8 cellular contexts compared by ENCODE assay signal in the genomic region with DNA sequence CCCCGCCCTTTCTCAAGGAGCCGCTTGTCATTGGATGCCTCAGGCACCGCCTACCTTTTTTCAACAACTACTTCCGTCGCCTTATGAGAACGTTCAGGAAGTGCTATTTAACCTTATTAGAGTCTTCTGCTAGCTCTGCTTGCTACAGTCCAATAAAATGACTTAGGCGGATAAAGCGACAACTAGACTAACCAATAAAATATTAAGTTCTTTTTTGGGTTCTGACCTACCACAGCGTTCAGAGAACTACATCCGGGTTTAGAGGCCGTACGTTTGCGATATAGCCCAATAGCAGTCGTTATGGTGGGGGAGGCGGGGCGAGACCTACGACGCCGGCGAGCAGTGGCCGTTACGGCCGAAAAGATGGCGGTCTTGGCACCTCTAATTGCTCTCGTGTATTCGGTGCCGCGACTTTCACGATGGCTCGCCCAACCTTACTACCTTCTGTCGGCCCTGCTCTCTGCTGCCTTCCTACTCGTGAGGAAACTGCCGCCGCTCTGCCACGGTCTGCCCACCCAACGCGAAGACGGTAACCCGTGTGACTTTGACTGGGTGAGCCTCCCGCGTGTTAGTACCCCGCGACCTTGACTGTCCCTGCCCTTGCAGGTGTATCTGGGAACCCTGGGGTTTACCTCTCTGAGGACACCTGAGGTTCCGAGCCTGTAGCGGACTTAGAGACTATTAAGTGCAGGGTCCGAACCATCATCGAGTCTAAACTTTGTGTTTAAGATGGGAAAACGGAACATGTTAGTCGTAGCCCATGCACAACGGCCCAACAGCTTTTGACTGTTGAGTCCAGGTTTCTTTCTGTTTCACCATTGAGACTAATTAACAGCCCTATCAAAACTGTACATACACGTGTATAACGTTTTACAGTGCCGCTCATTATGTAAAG. TPM values are rescaled to one million over a fixed set of nuclear protein-coding genes. Genes with fewer than 3 reads are reported as not detected.
DNase-seq lines count a peak whose midpoint lies in the region; ATAC-seq and TF ChIP-seq lines count a peak whose summit lies in the region.

A gene with protein sequence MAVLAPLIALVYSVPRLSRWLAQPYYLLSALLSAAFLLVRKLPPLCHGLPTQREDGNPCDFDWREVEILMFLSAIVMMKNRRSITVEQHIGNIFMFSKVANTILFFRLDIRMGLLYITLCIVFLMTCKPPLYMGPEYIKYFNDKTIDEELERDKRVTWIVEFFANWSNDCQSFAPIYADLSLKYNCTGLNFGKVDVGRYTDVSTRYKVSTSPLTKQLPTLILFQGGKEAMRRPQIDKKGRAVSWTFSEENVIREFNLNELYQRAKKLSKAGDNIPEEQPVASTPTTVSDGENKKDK (plus strand): TSS at position 338 of the 895 bp plus-strand sequence. CDS start 26 bp downstream, at position 364.

- peak within 1 kb of the TSS; percentile 87 for H3K27ac ChIP-seq in hepatocyte

- H3K4me2 ChIP-seq in hepatocyte = peak within 1 kb of the TSS; percentile 96

- 1% methylated on average over 53 of the region's 53 CpGs for WGBS in hepatocyte (ENCODE audit: low lambda C conversion rate, missing lambda C conversion rate)

- no peaks in the 10 kb centered on the region for H3K27me3 ChIP-seq in hepatocyte

- no peak for TF ChIP-seq CTCF in hepatocyte (IDR thresholded peaks at IDR 0.05; ENCODE audit: poor library complexity)

- peak within 1 kb of the TSS; percentile 32 for H2AFZ ChIP-seq in hepatocyte

- H3K9me2 ChIP-seq in hepatocyte (replicated peaks; ENCODE audit: insufficient read depth) = no peaks in the 10 kb centered on the region

- DNase-seq in NCI-H2081 (lab: John Stamatoyannopoulos, UW) (peak; percentile 98 to 99), T1000 (lab: John Stamatoyannopoulos, UW) (peak; percentile 90), astrocyte of the hippocampus (ENCODE audit: low read depth, low spot score) (peak; percentile 98), hepatocyte (ENCODE audit: low spot score) (peak; percentile 97), renal cortical epithelial cell (ENCODE audit: low read depth) (peak; percentile 100), cortex of kidney (lab: John Stamatoyannopoulos, UW) (no peak)

- peaks cover 65% of the 10 kb centered on the region for H3K79me2 ChIP-seq in hepatocyte

- H3K36me3 ChIP-seq in hepatocyte (replicated peaks; ENCODE audit: insufficient read depth, low read depth) = no peaks in the 10 kb centered on the region

- H3K4me1 ChIP-seq in hepatocyte (ENCODE audit: insufficient read depth) = peaks cover 21% of the 10 kb centered on the region

- ATAC-seq in GM18508 (IDR thresholded peaks at IDR 0.05; ENCODE audit: insufficient read depth, unreplicated experiment) (peak; percentile 98), HG03025 (IDR thresholded peaks at IDR 0.05; ENCODE audit: low FRiP score, unreplicated experiment) (peak; percentile 93)

- H4K20me1 ChIP-seq in hepatocyte (ENCODE audit: insufficient read depth, poor library complexity, severe bottlenecking) = no peaks in the 10 kb centered on the region

- H3K4me3 ChIP-seq in hepatocyte = peak within 1 kb of the TSS; percentile 32

- no peaks in the 10 kb centered on the region for H3K9me3 ChIP-seq in hepatocyte (ENCODE audit: low read depth)

RNA-seq across cellular contexts. Expression of the gene that starts here (rescaled TPM):
- total RNA-seq in hepatocyte = 81.4 and 104 TPM in 2 replicates
- 119 and 129 TPM in 2 replicates for polyA plus RNA-seq in hepatocyte
- 61.1 and 78.2 TPM in 2 replicates for total RNA-seq in renal cortical epithelial cell
